ENCODE assay signal across 15 cellular contexts in genomic region chr1:193438312-193438711, GRCh38.
DNase-seq lines count a peak whose midpoint lies in the region; ATAC-seq lines count a peak whose summit lies in the region.
"Had no signal": no experiment of that assay in that cellular context is flagged by ENCODE, and none has a peak within 500 bp of the region (broad histone marks: within the 10 kb centered on the region; RNA-seq: fewer than 3 reads in every experiment).

No MANE protein-coding gene starts in this region.

- POLR2A ChIA-PET in T-cell (lab: Charles Lee), result no interaction called here

- no peak overlapping the region for H3K4me3 ChIP-seq in H7 (ENCODE audit: insufficient read depth, low read depth, low read length)
- H3K4me3 ChIP-seq: lower lobe of right lung, neural progenitor cell, SJSA1, skin epidermis had no signal

- CTCF ChIA-PET in T-cell (lab: Charles Lee), result no interaction called here

- DNase-seq in T-cell (no peak), H7 (no peak), sciatic nerve (ENCODE audit: low spot score) (no peak), DMS79 treated with DMSO at 0.1 percent for 48 hours (lab: John Stamatoyannopoulos, UW) (no peak)
- DNase-seq: activated CD4-positive, CD25-positive, alpha-beta regulatory T cell; activated T-cell treated with anti-CD3 and anti-CD28 coated beads, Interleukin-2, amount 50 U/mL, for 48 hours; lower lobe of right lung; NCI-H2171 had no signal

- peaks cover 6 to 46% (median 17%) of the 10 kb centered on the region in 3 donors for H3K9me3 Mint-ChIP-seq in T-cell

- intact Hi-C loops in sciatic nerve (cut with DNase I), result no loop called here

- no peaks in the 10 kb centered on the region for H3K36me3 ChIP-seq in H7 (replicated peaks; ENCODE audit: control insufficient read depth, insufficient read depth, low read length)
- H3K36me3 ChIP-seq: lower lobe of right lung, neural progenitor cell, SJSA1 had no signal

- H3K4me3 Mint-ChIP-seq in T-cell, result no peak overlapping the region
- H3K4me3 Mint-ChIP-seq: neural progenitor cell had no signal

- no peaks in the 10 kb centered on the region for H3K27me3 Mint-ChIP-seq in T-cell

- ATAC-seq in GM18517 (IDR thresholded peaks at IDR 0.05; ENCODE audit: unreplicated experiment) (peak; percentile 17), GM19372 (IDR thresholded peaks at IDR 0.05; ENCODE audit: low read depth, unreplicated experiment) (peak; percentile 8), HG02943 (IDR thresholded peaks at IDR 0.05; ENCODE audit: low read depth, unreplicated experiment) (peak; percentile 15), T-cell (replicated peaks in 1 of 4) (no peak), sciatic nerve (no peak)
- ATAC-seq: HCT116, lower lobe of right lung had no signal

- peak overlapping the region; percentile 84 to 93 for H3K27ac Mint-ChIP-seq in T-cell
- H3K27ac Mint-ChIP-seq: neural progenitor cell had no signal

- H3K36me3 Mint-ChIP-seq in T-cell, result peaks cover 25% of the 10 kb centered on the region
- H3K36me3 Mint-ChIP-seq: neural progenitor cell had no signal

- H3K27me3 ChIP-seq in H7 (ENCODE audit: control insufficient read depth, insufficient read depth, low read length), result no peaks in the 10 kb centered on the region
- H3K27me3 ChIP-seq: neural progenitor cell, SJSA1 had no signal

- peaks cover 21 to 29% (median 28%) of the 10 kb centered on the region in 3 donors for H3K4me1 Mint-ChIP-seq in T-cell
- H3K4me1 Mint-ChIP-seq: neural progenitor cell had no signal

Comparison
In these comparisons a context has a peak if more than half of its experiments do, and no peak if none do; other contexts are left out.
1. ATAC-seq: peak in GM18517 (single experiment), GM19372 (single experiment) and HG02943 (single experiment); none in T-cell (0 of 4) and sciatic nerve (single experiment).